Comparison of ENCODE assay signal across 8 cellular contexts in the genomic region with DNA sequence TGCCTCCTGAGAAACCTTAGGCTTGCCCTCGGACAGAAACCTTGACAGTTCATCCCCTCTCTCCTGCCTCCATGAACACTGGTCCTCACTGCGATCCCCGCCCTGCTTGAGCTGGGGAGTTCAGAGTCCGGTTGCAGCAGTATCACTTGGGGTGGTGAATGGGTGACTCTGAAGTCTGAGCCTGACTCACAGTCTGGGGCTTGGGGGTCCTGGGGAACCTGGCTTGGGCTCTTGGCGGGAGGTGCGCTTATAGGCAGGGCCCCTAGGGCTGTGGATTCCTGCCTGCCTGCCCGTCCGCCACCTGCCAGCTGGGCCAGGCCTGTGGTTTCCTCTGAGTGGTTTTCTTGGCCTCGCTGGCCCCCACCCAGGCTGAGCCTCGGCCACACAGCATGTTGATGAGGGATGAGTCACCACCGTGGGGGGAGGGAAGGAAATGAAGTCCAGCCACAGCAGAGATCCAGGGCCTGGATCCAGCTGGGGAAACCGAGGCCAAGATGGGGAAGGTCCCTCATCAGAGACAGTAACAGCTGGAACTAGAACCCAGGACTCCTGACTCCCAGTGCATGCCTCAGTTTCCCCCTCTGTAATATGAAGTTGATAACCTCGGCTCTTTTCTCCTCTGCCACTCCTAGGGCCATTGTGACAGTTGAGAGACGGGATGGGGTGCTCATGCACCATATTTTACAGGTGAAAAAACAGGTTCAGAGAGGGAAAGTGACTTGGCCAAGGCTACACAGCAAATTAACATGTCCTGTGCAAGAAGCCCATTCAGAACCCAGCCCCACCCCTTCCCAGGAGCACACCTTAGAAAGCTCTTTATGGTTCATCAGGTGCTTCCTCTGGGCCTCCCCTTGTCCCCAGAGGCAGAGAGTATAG. TPM values are rescaled to one million over a fixed set of nuclear protein-coding genes. Genes with fewer than 3 reads are reported as not detected.
A peak's percentile ranks its signal among the peaks of the same experiment; 100 is the strongest.
DNase-seq lines count a peak whose midpoint lies in the region; ATAC-seq and TF ChIP-seq lines count a peak whose summit lies in the region.

No MANE protein-coding gene starts in this region.

- H3K4me3 ChIP-seq in AG10803 (ENCODE audit: low read length) (no peak overlapping the region), vagina (no peak overlapping the region)

- H3K9me3 ChIP-seq in vagina = no peaks in the 10 kb centered on the region

- intact Hi-C loops in vagina (cut with DNase I) = loop anchor here (5.0 kb wide), 1 partner anchor 116 kb away; the partner anchor contains the start of gene PDRG1

- DNase-seq in AG10803 (ENCODE audit: low read depth) (peak; percentile 91), SHP77 treated with DMSO at 0.1 percent for 48 hours (lab: John Stamatoyannopoulos, UW) (peak; percentile 41), dedifferentiated amniotic fluid mesenchymal stem cell (ENCODE audit: extremely low spot score) (peak; percentile 71), medulla oblongata (ENCODE audit: extremely low spot score) (peak; percentile 79), vagina (ENCODE audit: extremely low spot score in 2 of 2) (no peak)

- no peaks in the 10 kb centered on the region for H3K27me3 ChIP-seq in vagina

- TF ChIP-seq POLR2A in GM18505 (IDR thresholded peaks at IDR 0.05; ENCODE audit: borderline replicate concordance, extremely low read depth, insufficient read depth, insufficient read length) (no peak), vagina (IDR thresholded peaks at IDR 0.05) (no peak)

- no peak for TF ChIP-seq CTCF in AG10803 (conservative IDR thresholded peaks at IDR 0.05; ENCODE audit: low read length)
- no peak for TF ChIP-seq CTCF in vagina (IDR thresholded peaks at IDR 0.05)

- H3K27ac ChIP-seq in vagina = peak overlapping the region; percentile 13

- peak; percentile 74 for ATAC-seq in GM18505 (IDR thresholded peaks at IDR 0.05; ENCODE audit: unreplicated experiment)
- ATAC-seq in HG03280 (IDR thresholded peaks at IDR 0.05; ENCODE audit: unreplicated experiment) = peak; percentile 60
- ATAC-seq in GM19397 (IDR thresholded peaks at IDR 0.05; ENCODE audit: unreplicated experiment) = no peak

- no peaks in the 10 kb centered on the region for H3K36me3 ChIP-seq in vagina

- H3K4me1 ChIP-seq in vagina = peaks cover 25% of the 10 kb centered on the region

RNA-seq across cellular contexts. Expression of gene FOXS1, which starts 9.2 kb away (rescaled TPM):
- not detected for total RNA-seq in vagina

RNA-seq across cellular contexts. Expression of gene MYLK2, which starts 17.1 kb away (rescaled TPM):
- not detected for total RNA-seq in vagina

RNA-seq across cellular contexts. Expression of gene DUSP15, which starts 34.1 kb away (rescaled TPM):
- 2.5 TPM for total RNA-seq in vagina

RNA-seq across cellular contexts. Expression of gene TTLL9, which starts 34.2 kb away (rescaled TPM):
- not detected for total RNA-seq in vagina

Comparison
In these comparisons a context has a peak if more than half of its experiments do, and no peak if none do; other contexts are left out.
1. DNase-seq: peak in AG10803 (single experiment), SHP77 treated with DMSO at 0.1 percent for 48 hours (single experiment), dedifferentiated amniotic fluid mesenchymal stem cell (single experiment) and medulla oblongata (single experiment); none in vagina (0 of 2).